In the genomic region with DNA sequence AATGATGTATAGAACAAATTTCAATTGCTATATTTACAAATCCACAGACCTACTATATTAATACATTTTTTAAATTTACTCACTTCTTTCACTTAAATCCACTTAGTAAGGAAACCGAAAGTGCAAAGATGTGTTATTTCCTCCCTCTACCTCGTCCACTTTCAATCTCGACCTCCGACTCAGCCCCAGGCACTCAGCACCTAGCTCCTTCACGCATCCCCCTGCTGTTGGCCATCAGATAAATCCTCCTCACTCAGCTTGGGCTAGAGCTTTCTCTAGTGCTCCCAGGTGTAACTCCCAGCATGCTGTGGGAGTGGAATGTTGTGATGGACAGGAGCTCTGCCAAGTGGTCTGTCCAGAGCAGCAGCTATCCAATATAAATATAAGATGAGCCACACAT, we compare ENCODE assay signal across 9 cellular contexts. TPM values are rescaled to one million over a fixed set of nuclear protein-coding genes. Genes with fewer than 3 reads are reported as not detected.
DNase-seq lines count a peak whose midpoint lies in the region; ATAC-seq lines count a peak whose summit lies in the region.
"Had no signal": no experiment of that assay in that cellular context is flagged by ENCODE, and none has a peak within 500 bp of the region (broad histone marks: within the 10 kb centered on the region; RNA-seq: fewer than 3 reads in every experiment).

No MANE protein-coding gene starts in this region.

- ATAC-seq in GM18909 (IDR thresholded peaks at IDR 0.05; ENCODE audit: poor library complexity, unreplicated experiment) (peak; percentile 99), GM21737 (IDR thresholded peaks at IDR 0.05; ENCODE audit: unreplicated experiment) (peak; percentile 96), HG03442 (IDR thresholded peaks at IDR 0.05; ENCODE audit: unreplicated experiment) (peak; percentile 81)

- peak; percentile 4 for DNase-seq in iris pigment epithelial cell (ENCODE audit: low read depth)
- no peak for DNase-seq in H4 (ENCODE audit: low spot score)
- no peak for DNase-seq in activated naive CD4-positive, alpha-beta T cell (lab: John Stamatoyannopoulos, UW)
- no peak for DNase-seq in NOMO-1 treated with dmso at 0.1 percent for 144 hours (lab: John Stamatoyannopoulos, UW; ENCODE audit: unreplicated experiment)
- DNase-seq in DMS114 treated with DMSO at 0.1 percent for 48 hours (lab: John Stamatoyannopoulos, UW; ENCODE audit: unreplicated experiment): no peak
- DNase-seq: activated CD4-positive, alpha-beta T cell treated with anti-CD3 and anti-CD28 coated beads, Interleukin-2, amount 10 ng/mL, durations not matched to agents 7 days and 5 days had no signal

RNA-seq across cellular contexts. Expression of a gene that starts 26.7 kb away (rescaled TPM):
- total RNA-seq in H4 (2014; rRNA removed; shearing (Covaris generic)): 0.06 TPM in 1 of 2 replicates, not detected in the other

RNA-seq across cellular contexts. Expression of a gene that starts 45.0 kb away (rescaled TPM):
- 36.3 and 72.3 TPM in 2 replicates for total RNA-seq in H4 (2014; rRNA removed; shearing (Covaris generic))
